12 cellular contexts compared by ENCODE assay signal in genomic region chr2:174846218-174846617, GRCh38.
DNase-seq lines count a peak whose midpoint lies in the region; ATAC-seq and TF ChIP-seq lines count a peak whose summit lies in the region.
"Had no signal": no experiment of that assay in that cellular context is flagged by ENCODE, and none has a peak within 500 bp of the region (broad histone marks: within the 10 kb centered on the region; RNA-seq: fewer than 3 reads in every experiment).

No MANE protein-coding gene starts in this region.

- H3K27ac ChIP-seq in ACC112 (ENCODE audit: low read depth, low read length) (peak overlapping the region; percentile 20), H9 (ENCODE audit: insufficient read length, low read depth, low read length) (no peak overlapping the region), trophoblast cell (ENCODE audit: low read depth, low read length) (no peak overlapping the region)
- no peak overlapping the region for H3K27ac ChIP-seq in effector memory CD4-positive, alpha-beta T cell (ENCODE audit: insufficient read depth, low read length, poor library complexity, severe bottlenecking)
- H3K27ac ChIP-seq: BLaER1 treated with 17β-estradiol and CSF1 and Interleukin-3, amounts not matched to agents 10 nM and 100 nM had no signal

- H3K79me1 ChIP-seq in H9 (ENCODE audit: insufficient read depth, low read depth, low read length, poor library complexity, severe bottlenecking), result no peaks in the 10 kb centered on the region
- no peaks in the 10 kb centered on the region for H3K79me1 ChIP-seq in trophoblast cell (ENCODE audit: low read length)

- H2AK5ac ChIP-seq in H9 (ENCODE audit: insufficient read length, low read length) (no peak overlapping the region), trophoblast cell (ENCODE audit: low read length) (no peak overlapping the region)

- no peaks in the 10 kb centered on the region for H4K20me1 ChIP-seq in H9 (ENCODE audit: control insufficient read depth, insufficient read depth, insufficient read length)
- H4K20me1 ChIP-seq: BLaER1 treated with 17β-estradiol and CSF1 and Interleukin-3, amounts not matched to agents 10 nM and 100 nM had no signal

- H4K8ac ChIP-seq in H9 (replicated peaks; ENCODE audit: insufficient read length, low read depth, low read length) (no peak overlapping the region), trophoblast cell (ENCODE audit: low read depth, low read length) (no peak overlapping the region)

- H4K91ac ChIP-seq in H9 (ENCODE audit: insufficient read length, low read depth, low read length) (no peak overlapping the region), trophoblast cell (ENCODE audit: low read depth, low read length) (no peak overlapping the region)

- WGBS in H9 (ENCODE audit: extremely low coverage, insufficient read length, low lambda C conversion rate), result no CpG with 5 or more reads among the region's 1 CpG
- no CpG with 5 or more reads among the region's 1 CpG for WGBS in trophoblast cell (ENCODE audit: extremely low coverage, insufficient coverage, insufficient read length)

- H3K4me3 ChIP-seq in ACC112 (ENCODE audit: low read depth, low read length), result peak overlapping the region; percentile 80
- peak overlapping the region; percentile 14 for H3K4me3 ChIP-seq in iPS-15b (ENCODE audit: low read depth, low read length)
- no peak overlapping the region for H3K4me3 ChIP-seq in trophoblast cell (ENCODE audit: low read depth, low read length)
- no peak overlapping the region for H3K4me3 ChIP-seq in effector memory CD4-positive, alpha-beta T cell (ENCODE audit: insufficient read depth, low read depth, low read length, poor library complexity, severe bottlenecking)
- H3K4me3 ChIP-seq: BLaER1 treated with 17β-estradiol and CSF1 and Interleukin-3, amounts not matched to agents 10 nM and 100 nM had no signal

- H2BK20ac ChIP-seq in H9 (ENCODE audit: low read depth, low read length, poor library complexity, severe bottlenecking), result no peak overlapping the region

- H3T11ph ChIP-seq in H9 (ENCODE audit: low read length), result no peak overlapping the region

- H3K14ac ChIP-seq in H9 (ENCODE audit: insufficient read depth, low read length) (no peak overlapping the region), trophoblast cell (ENCODE audit: low read length) (no peak overlapping the region)

- H3K36me3 Mint-ChIP-seq in H9 (ENCODE audit: insufficient read depth in 1 of 3, low read depth in 3 of 3), result peaks cover 0 to under 1% (median 0%) of the 10 kb centered on the region in 3 experiments; a peak in 1 of 7 replicates
- no peaks in the 10 kb centered on the region for H3K36me3 Mint-ChIP-seq in activated naive CD8-positive, alpha-beta T cell treated with anti-CD3 and anti-CD28 coated beads, Interleukin-2, amount 50 U/mL, for 24 hours (ENCODE audit: low read depth)

- H4K5ac ChIP-seq in H9 (ENCODE audit: insufficient read length, low read depth, low read length), result no peak overlapping the region

- H2BK12ac ChIP-seq in H9 (ENCODE audit: insufficient read length, low read depth, low read length) (no peak overlapping the region), trophoblast cell (ENCODE audit: low read length) (no peak overlapping the region)

- no peaks in the 10 kb centered on the region for H3K9me3 ChIP-seq in H9 (ENCODE audit: control insufficient read depth, low read depth, low read length)
- H3K9me3 ChIP-seq in iPS-15b (ENCODE audit: control insufficient read depth, insufficient read depth, low read length), result no peaks in the 10 kb centered on the region
- H3K9me3 ChIP-seq in trophoblast cell (ENCODE audit: insufficient read depth, low read depth, low read length), result no peaks in the 10 kb centered on the region
- no peaks in the 10 kb centered on the region for H3K9me3 ChIP-seq in effector memory CD4-positive, alpha-beta T cell (ENCODE audit: control insufficient read depth, low read length)
- H3K9me3 ChIP-seq: BLaER1 treated with 17β-estradiol and CSF1 and Interleukin-3, amounts not matched to agents 10 nM and 100 nM; sigmoid colon had no signal

- no peaks in the 10 kb centered on the region for H3K27me3 Mint-ChIP-seq in H9 (ENCODE audit: low read depth)
- H3K27me3 Mint-ChIP-seq in activated naive CD8-positive, alpha-beta T cell treated with anti-CD3 and anti-CD28 coated beads, Interleukin-2, amount 50 U/mL, for 24 hours, result peaks cover 2% of the 10 kb centered on the region

- no peak overlapping the region for H2BK5ac ChIP-seq in H9 (ENCODE audit: insufficient read length, low read length)
- no peak overlapping the region for H2BK5ac ChIP-seq in trophoblast cell (ENCODE audit: low read depth, low read length, poor library complexity)

- H2BK120ac ChIP-seq in H9 (ENCODE audit: low read depth, low read length, poor library complexity, severe bottlenecking) (no peak overlapping the region), trophoblast cell (ENCODE audit: insufficient read depth, low read length, poor library complexity) (no peak overlapping the region)

- H3K36me3 ChIP-seq in ACC112 (ENCODE audit: insufficient read depth, low read length), result no peaks in the 10 kb centered on the region
- H3K36me3 ChIP-seq in iPS-15b (ENCODE audit: control insufficient read depth, insufficient read depth, low read length), result no peaks in the 10 kb centered on the region
- no peaks in the 10 kb centered on the region for H3K36me3 ChIP-seq in trophoblast cell (ENCODE audit: control insufficient read depth in 1 of 2, insufficient read depth in 2 of 2, low read length in 2 of 2)
- no peaks in the 10 kb centered on the region for H3K36me3 ChIP-seq in effector memory CD4-positive, alpha-beta T cell (ENCODE audit: control insufficient read depth, insufficient read depth, low read length)
- H3K36me3 ChIP-seq: BLaER1 treated with 17β-estradiol and CSF1 and Interleukin-3, amounts not matched to agents 10 nM and 100 nM; sigmoid colon had no signal

- TF ChIP-seq CTCF in H9 (conservative IDR thresholded peaks at IDR 0.05), result no peak

- no peaks in the 10 kb centered on the region for H3K23me2 ChIP-seq in H9 (ENCODE audit: insufficient read length, low read depth, low read length, poor library complexity, severe bottlenecking)

- no peak overlapping the region for H3K4ac ChIP-seq in H9 (ENCODE audit: low read depth, low read length)
- no peak overlapping the region for H3K4ac ChIP-seq in trophoblast cell (ENCODE audit: low read depth, low read length)

- H3K23ac ChIP-seq in H9 (ENCODE audit: insufficient read length, low read depth, low read length), result no peak overlapping the region
- H3K23ac ChIP-seq in trophoblast cell (ENCODE audit: low read length), result no peak overlapping the region

- peaks cover 72 to 80% of the 10 kb centered on the region in 2 experiments for H3K4me1 Mint-ChIP-seq in H9
- H3K4me1 Mint-ChIP-seq in activated naive CD8-positive, alpha-beta T cell treated with anti-CD3 and anti-CD28 coated beads, Interleukin-2, amount 50 U/mL, for 24 hours, result peaks cover 37% of the 10 kb centered on the region

- H3K18ac ChIP-seq in H9 (ENCODE audit: insufficient read length, low read depth, low read length) (no peak overlapping the region), trophoblast cell (ENCODE audit: low read length) (no peak overlapping the region)

- peak overlapping the region in 2 of 3 experiments; percentile 27 to 85; a peak in 6 of 7 replicates for H3K27ac Mint-ChIP-seq in H9
- H3K27ac Mint-ChIP-seq in activated naive CD8-positive, alpha-beta T cell treated with anti-CD3 and anti-CD28 coated beads, Interleukin-2, amount 50 U/mL, for 24 hours, result no peak overlapping the region

- DNase-seq in H9 (no peak), trophoblast cell (no peak), retina (no peak)
- DNase-seq in activated naive CD8-positive, alpha-beta T cell treated with anti-CD3 and anti-CD28 coated beads, Interleukin-2, amount 50 U/mL, for 24 hours, result no peak
- DNase-seq in effector memory CD4-positive, alpha-beta T cell, result no peak
- DNase-seq: activated CD8-positive, alpha-beta memory T cell treated with anti-CD3 and anti-CD28 coated beads, Interleukin-2, amount 50 U/mL, for 4 hours; NK-92 treated with Interleukin-12 subunit alpha and Interleukin-12 subunit beta, amount 100 ng/mL, for 24 hours; sigmoid colon had no signal

- no peak overlapping the region for H3K56ac ChIP-seq in H9 (ENCODE audit: insufficient read length, low read depth, low read length)

- peaks cover 19% of the 10 kb centered on the region for H3K4me1 ChIP-seq in ACC112 (ENCODE audit: control insufficient read depth, insufficient read depth, low read length, unreplicated experiment)
- peaks cover 11% of the 10 kb centered on the region for H3K4me1 ChIP-seq in H9 (ENCODE audit: insufficient read depth, low read length)
- H3K4me1 ChIP-seq in iPS-15b (ENCODE audit: control insufficient read depth, insufficient read depth, low read length), result peaks cover 39% of the 10 kb centered on the region
- no peaks in the 10 kb centered on the region for H3K4me1 ChIP-seq in trophoblast cell (ENCODE audit: control insufficient read depth in 1 of 2, insufficient read depth in 2 of 2, low read length in 2 of 2)
- H3K4me1 ChIP-seq in effector memory CD4-positive, alpha-beta T cell (ENCODE audit: control insufficient read depth, insufficient read depth, low read length, poor library complexity, severe bottlenecking), result no peaks in the 10 kb centered on the region
- H3K4me1 ChIP-seq: BLaER1 treated with 17β-estradiol and CSF1 and Interleukin-3, amounts not matched to agents 10 nM and 100 nM had no signal

- H2BK15ac ChIP-seq in H9 (ENCODE audit: low read depth, low read length), result no peak overlapping the region

- H2AFZ ChIP-seq in ACC112 (ENCODE audit: low read length, unreplicated experiment) (peak overlapping the region; percentile 63), H9 (ENCODE audit: low read length) (no peak overlapping the region), trophoblast cell (ENCODE audit: insufficient read depth, low read length, poor library complexity) (no peak overlapping the region)

- H3K79me2 ChIP-seq in ACC112 (ENCODE audit: control insufficient read depth, insufficient read depth, low read length, unreplicated experiment), result peaks cover 22% of the 10 kb centered on the region
- H3K79me2 ChIP-seq in H9 (ENCODE audit: insufficient read depth, low read length), result no peaks in the 10 kb centered on the region
- H3K79me2 ChIP-seq in trophoblast cell (ENCODE audit: control insufficient read depth, insufficient read depth, low read length, poor library complexity), result no peaks in the 10 kb centered on the region

- H3K4me2 ChIP-seq in H9 (ENCODE audit: insufficient read depth, insufficient read length, low read length) (peak overlapping the region; percentile 49), trophoblast cell (ENCODE audit: low read length) (no peak overlapping the region)
- H3K4me2 ChIP-seq: BLaER1 treated with 17β-estradiol and CSF1 and Interleukin-3, amounts not matched to agents 10 nM and 100 nM had no signal

- peak overlapping the region; percentile 33 to 46 for H3K4me3 Mint-ChIP-seq in H9
- H3K4me3 Mint-ChIP-seq in activated naive CD8-positive, alpha-beta T cell treated with anti-CD3 and anti-CD28 coated beads, Interleukin-2, amount 50 U/mL, for 24 hours, result peak overlapping the region; percentile 49

- H3K9ac ChIP-seq in H9 (ENCODE audit: extremely low read depth, insufficient read length, low read length) (no peak overlapping the region), iPS-15b (ENCODE audit: low read depth, low read length) (no peak overlapping the region), trophoblast cell (ENCODE audit: low read length) (no peak overlapping the region)
- H3K9ac ChIP-seq: BLaER1 treated with 17β-estradiol and CSF1 and Interleukin-3, amounts not matched to agents 10 nM and 100 nM had no signal

- ATAC-seq in activated naive CD8-positive, alpha-beta T cell treated with anti-CD3 and anti-CD28 coated beads, Interleukin-2, amount 50 U/mL, for 24 hours, result no peak
- no peak for ATAC-seq in HG03469 (IDR thresholded peaks at IDR 0.05; ENCODE audit: unreplicated experiment)

- H4K12ac ChIP-seq in trophoblast cell (ENCODE audit: low read depth, low read length), result no peak overlapping the region

- H3K27me3 ChIP-seq in ACC112 (ENCODE audit: insufficient read depth, low read length), result no peaks in the 10 kb centered on the region
- H3K27me3 ChIP-seq in H9 (ENCODE audit: insufficient read depth, low read length), result no peaks in the 10 kb centered on the region
- H3K27me3 ChIP-seq in iPS-15b (ENCODE audit: control insufficient read depth, insufficient read depth, low read length), result no peaks in the 10 kb centered on the region
- no peaks in the 10 kb centered on the region for H3K27me3 ChIP-seq in trophoblast cell (ENCODE audit: insufficient read depth, low read length)
- no peaks in the 10 kb centered on the region for H3K27me3 ChIP-seq in effector memory CD4-positive, alpha-beta T cell (replicated peaks; ENCODE audit: control insufficient read depth, insufficient read depth, low read length, poor library complexity, severe bottlenecking)
- H3K27me3 ChIP-seq: BLaER1 treated with 17β-estradiol and CSF1 and Interleukin-3, amounts not matched to agents 10 nM and 100 nM; sigmoid colon had no signal

- no peaks in the 10 kb centered on the region for H3K9me3 Mint-ChIP-seq in H9
- no peaks in the 10 kb centered on the region for H3K9me3 Mint-ChIP-seq in activated naive CD8-positive, alpha-beta T cell treated with anti-CD3 and anti-CD28 coated beads, Interleukin-2, amount 50 U/mL, for 24 hours

Comparison
In these comparisons a context has a peak if more than half of its experiments do, and no peak if none do; other contexts are left out.
1. H3K4me3 ChIP-seq: peak in ACC112 (single experiment) and iPS-15b (single experiment); none in trophoblast cell (single experiment) and effector memory CD4-positive, alpha-beta T cell (single experiment).